In genomic region chrX:70030242-70030823, GRCh38 we compare ENCODE assay signal across 8 cellular contexts. TPM values are rescaled to one million over a fixed set of nuclear protein-coding genes. Genes with fewer than 3 reads are reported as not detected.
DNase-seq lines count a peak whose midpoint lies in the region; ATAC-seq, FAIRE-seq and TF ChIP-seq lines count a peak whose summit lies in the region.

No MANE protein-coding gene starts in this region.

- peaks cover 18% of the 10 kb centered on the region for H3K4me1 Mint-ChIP-seq in astrocyte (ENCODE audit: low read depth, unreplicated experiment)

- ATAC-seq in GM19455 (IDR thresholded peaks at IDR 0.05; ENCODE audit: unreplicated experiment): peak; percentile 71

- H3K27ac ChIP-seq in Peyer's patch: no peak overlapping the region
- no peak overlapping the region for H3K27ac ChIP-seq in astrocyte (ENCODE audit: low read depth, low read length)

- H2AFZ ChIP-seq in astrocyte (ENCODE audit: low read depth, low read length): no peak overlapping the region

- no peak overlapping the region for H3K27ac Mint-ChIP-seq in astrocyte (ENCODE audit: unreplicated experiment)

- peak; percentile 20 for FAIRE-seq in HTR-8/SVneo (lab: Jason Lieb, UNC)
- peak; percentile 90 for FAIRE-seq in astrocyte (lab: Jason Lieb, UNC)

- H3K36me3 ChIP-seq in Peyer's patch (no peaks in the 10 kb centered on the region), astrocyte (ENCODE audit: insufficient read depth, low read length) (no peaks in the 10 kb centered on the region)

- peak in 4 of 6 experiments; percentile 33 to 60 (median 52) for TF ChIP-seq CTCF in Peyer's patch (IDR thresholded peaks at IDR 0.05)
- TF ChIP-seq CTCF in astrocyte (IDR thresholded peaks at IDR 0.05; ENCODE audit: insufficient read depth, low read depth, low read length): peak; percentile 68

- H3K4me3 ChIP-seq in Peyer's patch (no peak overlapping the region), astrocyte (ENCODE audit: insufficient read depth, low read depth, low read length) (no peak overlapping the region)

- H3K36me3 Mint-ChIP-seq in astrocyte (ENCODE audit: low read depth, unreplicated experiment): no peaks in the 10 kb centered on the region

- no peak overlapping the region for H3K4me3 Mint-ChIP-seq in astrocyte (ENCODE audit: unreplicated experiment)

- H3K9me3 ChIP-seq in Peyer's patch (no peaks in the 10 kb centered on the region), astrocyte (ENCODE audit: insufficient read depth, low read depth, low read length) (no peaks in the 10 kb centered on the region)

- no peaks in the 10 kb centered on the region for H3K27me3 ChIP-seq in Peyer's patch
- no peaks in the 10 kb centered on the region for H3K27me3 ChIP-seq in astrocyte (ENCODE audit: insufficient read depth, low read length)

- no peaks in the 10 kb centered on the region for H3K79me2 ChIP-seq in astrocyte (ENCODE audit: insufficient read depth, low read length)

- H3K9me3 Mint-ChIP-seq in astrocyte (ENCODE audit: unreplicated experiment): no peaks in the 10 kb centered on the region

- H3K27me3 Mint-ChIP-seq in astrocyte (ENCODE audit: low read depth, unreplicated experiment): no peaks in the 10 kb centered on the region

- H3K4me2 ChIP-seq in astrocyte (ENCODE audit: low read length): no peak overlapping the region

- H3K4me1 ChIP-seq in Peyer's patch (no peaks in the 10 kb centered on the region), astrocyte (ENCODE audit: insufficient read depth, low read length) (peaks cover 8% of the 10 kb centered on the region)

- H4K20me1 ChIP-seq in astrocyte (ENCODE audit: insufficient read depth, low read length): no peaks in the 10 kb centered on the region

- DNase-seq in DMS 273 (lab: John Stamatoyannopoulos, UW; ENCODE audit: unreplicated experiment) (peak; percentile 86), HTR-8/SVneo (ENCODE audit: insufficient read length, low spot score) (peak; percentile 66), Peyer's patch (peak in 1 of 3 donors; percentile 65), astrocyte (ENCODE audit: low read depth) (peak; percentile 12), hippocampal formation (lab: John Stamatoyannopoulos, UW) (peak; percentile 2 to 4), kidney glomerular epithelial cell (lab: John Stamatoyannopoulos, UW) (no peak)
- peak in 3 of 4 experiments; percentile 1 to 9 (median 4) for DNase-seq in stimulated activated CD4-positive, alpha-beta T cell treated with anti-CD3 and anti-CD28 coated beads, Interleukin-1b, Interleukin-23, amount 100 ng/mL, for 24 hours (ENCODE audit: low read depth in 4 of 4, low spot score in 1 of 4)

- no peak for TF ChIP-seq POLR2A in Peyer's patch (IDR thresholded peaks at IDR 0.05)

- H3K9ac ChIP-seq in astrocyte (ENCODE audit: low read length): no peak overlapping the region

RNA-seq across cellular contexts. Expression of gene AWAT2, which starts 19.4 kb away (rescaled TPM):
- total RNA-seq in Peyer's patch (not detected), astrocyte (not detected in 2 replicates)

RNA-seq across cellular contexts. Expression of gene OTUD6A, which starts 31.9 kb away (rescaled TPM):
- not detected for total RNA-seq in Peyer's patch
- total RNA-seq in astrocyte: not detected in 2 replicates
